Comparison of ENCODE assay signal across 1 cellular context in genomic region chr1:109827466-109827865, GRCh38.
TF ChIP-seq lines count a peak whose summit lies in the region.

No MANE protein-coding gene starts in this region.

TF ChIP-seq in SK-N-SH treated with all-trans-retinoic acid at 6 μM for 48 hours, 23 proteins besides CTCF, POLR2A, EP300 and RAD21 (continued from another document):
- TF ChIP-seq POU6F1 (CRISPR knock-in tag; IDR thresholded peaks at IDR 0.05; ENCODE audit: borderline replicate concordance, low read depth) (no peak), TSHZ2 (CRISPR knock-in tag; IDR thresholded peaks at IDR 0.05) (no peak), CREB5 (CRISPR knock-in tag; IDR thresholded peaks at IDR 0.05; ENCODE audit: low read depth) (no peak)
TF ChIP-seq in SK-N-SH treated with all-trans-retinoic acid at 6 μM for 48 hours: peak in this region for 0.
